In genomic region chr20:11451793-11452291, GRCh38 we compare ENCODE assay signal across 12 cellular contexts.
DNase-seq lines count a peak whose midpoint lies in the region; ATAC-seq, FAIRE-seq and TF ChIP-seq lines count a peak whose summit lies in the region.
"Had no signal": no experiment of that assay in that cellular context is flagged by ENCODE, and none has a peak within 500 bp of the region (broad histone marks: within the 10 kb centered on the region; RNA-seq: fewer than 3 reads in every experiment).

No MANE protein-coding gene starts in this region.

- no peaks in the 10 kb centered on the region for H3K36me3 ChIP-seq in endothelial cell of umbilical vein (ENCODE audit: control insufficient read depth in 2 of 2, extremely low read depth in 1 of 2, insufficient read depth in 2 of 2, low read length in 2 of 2)
- no peaks in the 10 kb centered on the region for H3K36me3 ChIP-seq in heart left ventricle
- H3K36me3 ChIP-seq: left ventricle myocardium inferior had no signal

- no peaks in the 10 kb centered on the region for H3K9me1 ChIP-seq in endothelial cell of umbilical vein (replicated peaks; ENCODE audit: control insufficient read depth, extremely low read depth, insufficient read depth, low read length)

- no peaks in the 10 kb centered on the region for H3K36me3 Mint-ChIP-seq in CD14-positive monocyte
- H3K36me3 Mint-ChIP-seq in nephron progenitor cell (ENCODE audit: low read depth) = peaks cover 6% of the 10 kb centered on the region
- H3K36me3 Mint-ChIP-seq in activated T-cell treated with anti-CD3 and anti-CD28 coated beads, Interleukin-2, amount 50 U/mL, for 24 hours (ENCODE audit: low read depth) = no peaks in the 10 kb centered on the region
- H3K36me3 Mint-ChIP-seq: activated naive CD4-positive, alpha-beta T cell treated with anti-CD3 and anti-CD28 coated beads, Interleukin-2, amount 10 ng/mL, durations not matched to agents 7 days and 5 days had no signal

- no peak overlapping the region for H3K4me3 Mint-ChIP-seq in CD14-positive monocyte
- H3K4me3 Mint-ChIP-seq in nephron progenitor cell = peak overlapping the region; percentile 46
- H3K4me3 Mint-ChIP-seq in activated T-cell treated with anti-CD3 and anti-CD28 coated beads, Interleukin-2, amount 50 U/mL, for 24 hours = no peak overlapping the region
- H3K4me3 Mint-ChIP-seq: activated CD4-positive, alpha-beta T cell treated with anti-CD3 and anti-CD28 coated beads for 36 hours; activated naive CD4-positive, alpha-beta T cell treated with anti-CD3 and anti-CD28 coated beads, Interleukin-2, amount 10 ng/mL, durations not matched to agents 7 days and 5 days; HFFc6 had no signal

- dilution Hi-C loops in endothelial cell of umbilical vein (cut with MboI; ENCODE audit: extremely low pct_ligation_motif_present, low sequenced_read_pairs) = no loop called here

- H3K79me2 ChIP-seq in endothelial cell of umbilical vein (ENCODE audit: control insufficient read depth, insufficient read depth, low read length) = no peaks in the 10 kb centered on the region

- H3K4me1 ChIP-seq in endothelial cell of umbilical vein (ENCODE audit: control insufficient read depth, extremely low read depth, insufficient read depth, low read length) (peaks cover 46% of the 10 kb centered on the region), heart left ventricle (peaks cover 0 to 15% (median 0%) of the 10 kb centered on the region in 12 donors)

- peak overlapping the region; percentile 18 to 87 (median 60) for H3K27ac Mint-ChIP-seq in CD14-positive monocyte
- peak overlapping the region; percentile 97 for H3K27ac Mint-ChIP-seq in nephron progenitor cell
- no peak overlapping the region for H3K27ac Mint-ChIP-seq in activated T-cell treated with anti-CD3 and anti-CD28 coated beads, Interleukin-2, amount 50 U/mL, for 24 hours
- H3K27ac Mint-ChIP-seq: activated CD4-positive, alpha-beta T cell treated with anti-CD3 and anti-CD28 coated beads for 36 hours; activated naive CD4-positive, alpha-beta T cell treated with anti-CD3 and anti-CD28 coated beads, Interleukin-2, amount 10 ng/mL, durations not matched to agents 7 days and 5 days; HFFc6 had no signal

- no peak overlapping the region for H3K9ac ChIP-seq in endothelial cell of umbilical vein (replicated peaks; ENCODE audit: extremely low read depth, insufficient read depth, low read length)

- peaks cover 0 to 1% (median 0%) of the 10 kb centered on the region in 3 donors for H3K27me3 Mint-ChIP-seq in CD14-positive monocyte (ENCODE audit: low read depth in 3 of 3)
- no peaks in the 10 kb centered on the region for H3K27me3 Mint-ChIP-seq in nephron progenitor cell (ENCODE audit: low read depth, poor library complexity)
- H3K27me3 Mint-ChIP-seq in activated T-cell treated with anti-CD3 and anti-CD28 coated beads, Interleukin-2, amount 50 U/mL, for 24 hours = no peaks in the 10 kb centered on the region
- H3K27me3 Mint-ChIP-seq: activated CD4-positive, alpha-beta T cell treated with anti-CD3 and anti-CD28 coated beads for 36 hours; activated naive CD4-positive, alpha-beta T cell treated with anti-CD3 and anti-CD28 coated beads, Interleukin-2, amount 10 ng/mL, durations not matched to agents 7 days and 5 days had no signal

- no peak for FAIRE-seq in endothelial cell of umbilical vein (lab: Jason Lieb, UNC)
- no peak for FAIRE-seq in GM19239 (lab: Jason Lieb, UNC)

- BruUV-seq in endothelial cell of umbilical vein (replicated peaks; lab: Mats Ljungman, UMichigan) = no TSS peak

- H3K9me3 Mint-ChIP-seq in CD14-positive monocyte (peaks cover 0 to 7% (median 3%) of the 10 kb centered on the region in 7 donors), nephron progenitor cell (peaks cover 9% of the 10 kb centered on the region)
- peaks cover 13% of the 10 kb centered on the region for H3K9me3 Mint-ChIP-seq in activated T-cell treated with anti-CD3 and anti-CD28 coated beads, Interleukin-2, amount 50 U/mL, for 24 hours
- H3K9me3 Mint-ChIP-seq: HFFc6 had no signal

- H3K9me3 ChIP-seq in endothelial cell of umbilical vein (replicated peaks; ENCODE audit: control insufficient read depth, insufficient read depth, low read length) = no peaks in the 10 kb centered on the region
- H3K9me3 ChIP-seq in heart left ventricle = no peaks in the 10 kb centered on the region
- H3K9me3 ChIP-seq: left ventricle myocardium inferior had no signal

- 44 to 51% (median 47%) methylated on average over 7 of the region's 7 CpGs for WGBS in heart left ventricle, 4 donors

- POLR2A ChIA-PET in endothelial cell of umbilical vein (lab: Charles Lee) = no interaction called here

- TF ChIP-seq CTCF in CD14-positive monocyte (IDR thresholded peaks at IDR 0.05) (no peak), endothelial cell of umbilical vein (IDR thresholded peaks at IDR 0.05; ENCODE audit: extremely low read depth in 1 of 2, insufficient read depth in 1 of 2, low read depth in 1 of 2, low read length in 2 of 2) (no peak), nephron progenitor cell (IDR thresholded peaks at IDR 0.05) (no peak), heart left ventricle (IDR thresholded peaks at IDR 0.05) (no peak)

- H3K4me1 Mint-ChIP-seq in CD14-positive monocyte (peaks cover 30% of the 10 kb centered on the region), nephron progenitor cell (peaks cover 59% of the 10 kb centered on the region)
- H3K4me1 Mint-ChIP-seq in activated T-cell treated with anti-CD3 and anti-CD28 coated beads, Interleukin-2, amount 50 U/mL, for 24 hours (ENCODE audit: low read depth) = no peaks in the 10 kb centered on the region
- H3K4me1 Mint-ChIP-seq: activated CD4-positive, alpha-beta T cell treated with anti-CD3 and anti-CD28 coated beads for 36 hours; activated naive CD4-positive, alpha-beta T cell treated with anti-CD3 and anti-CD28 coated beads, Interleukin-2, amount 10 ng/mL, durations not matched to agents 7 days and 5 days had no signal

- intact Hi-C loops in CD14-positive monocyte (cut with micrococcal nuclease) = no loop called here
- intact Hi-C loops in endothelial cell of umbilical vein (cut with micrococcal nuclease) = loop anchor here (10.0 kb wide), 4 partner anchors 237 to 1017 kb away; partner anchors contain the start of genes MKKS and SLX4IP
- intact Hi-C loops in heart left ventricle (cut with DNase I) = no loop called here

- H3K27ac ChIP-seq in endothelial cell of umbilical vein (ENCODE audit: insufficient read depth, low read depth, low read length) (no peak overlapping the region), heart left ventricle (peak overlapping the region in 2 of 12 donors; percentile 24 to 50)
- H3K27ac ChIP-seq: left ventricle myocardium inferior had no signal

- H2AFZ ChIP-seq in endothelial cell of umbilical vein (ENCODE audit: low read depth, low read length) = peak overlapping the region; percentile 43

- H3K27me3 ChIP-seq in endothelial cell of umbilical vein (ENCODE audit: control insufficient read depth in 2 of 2, insufficient read depth in 2 of 2, low read length in 2 of 2) (no peaks in the 10 kb centered on the region), heart left ventricle (no peaks in the 10 kb centered on the region)

- DNase-seq in CD14-positive monocyte (ENCODE audit: low spot score) (no peak), NCI-H446 (lab: John Stamatoyannopoulos, UW) (peak; percentile 68 to 86), endothelial cell of umbilical vein (ENCODE audit: low read depth, low spot score) (no peak), nephron progenitor cell (peak; percentile 4), heart left ventricle (no peak), DMS153 treated with DMSO at 0.1 percent for 48 hours (lab: John Stamatoyannopoulos, UW; ENCODE audit: unreplicated experiment) (no peak), GM19239 (ENCODE audit: insufficient read length, low spot score) (no peak)
- DNase-seq in activated T-cell treated with anti-CD3 and anti-CD28 coated beads, Interleukin-2, amount 50 U/mL, for 24 hours = no peak
- DNase-seq: activated CD4-positive, alpha-beta T cell treated with anti-CD3 and anti-CD28 coated beads for 36 hours; activated naive CD4-positive, alpha-beta T cell treated with anti-CD3 and anti-CD28 coated beads, Interleukin-2, amount 10 ng/mL, durations not matched to agents 7 days and 5 days; left ventricle myocardium inferior had no signal

- H3K4me3 ChIP-seq in endothelial cell of umbilical vein (replicated peaks in 1 of 3; ENCODE audit: insufficient read depth in 1 of 3, low read depth in 1 of 3, low read length in 3 of 3) = no peak overlapping the region
- no peak overlapping the region for H3K4me3 ChIP-seq in heart left ventricle
- H3K4me3 ChIP-seq: left ventricle myocardium inferior had no signal

- ATAC-seq in heart left ventricle = no peak
- ATAC-seq: activated CD4-positive, alpha-beta T cell treated with anti-CD3 and anti-CD28 coated beads for 36 hours had no signal

- CTCF ChIA-PET in endothelial cell of umbilical vein (lab: Charles Lee) = no interaction called here

- H4K20me1 ChIP-seq in endothelial cell of umbilical vein (replicated peaks; ENCODE audit: control insufficient read depth, extremely low read depth, insufficient read depth, low read length) = no peaks in the 10 kb centered on the region

- no peak overlapping the region for H3K4me2 ChIP-seq in endothelial cell of umbilical vein (ENCODE audit: insufficient read depth, low read length)

- TF ChIP-seq POLR2A in endothelial cell of umbilical vein (IDR thresholded peaks at IDR 0.05; ENCODE audit: low read depth, low read length) (no peak), heart left ventricle (IDR thresholded peaks at IDR 0.05) (no peak)

TF ChIP-seq in endothelial cell of umbilical vein, 7 proteins besides CTCF, POLR2A, EP300 and RAD21:
- TF ChIP-seq JUN (IDR thresholded peaks at IDR 0.05; ENCODE audit: borderline replicate concordance, insufficient read depth, insufficient read length, low read depth) (no peak), MYC (IDR thresholded peaks at IDR 0.05; ENCODE audit: low read depth, low read length) (no peak), GATA2 (IDR thresholded peaks at IDR 0.05; ENCODE audit: insufficient read depth, insufficient read length, low read depth, low read length) (no peak)

Comparison
In these comparisons a context has a peak if more than half of its experiments do, and no peak if none do; other contexts are left out.
1. DNase-seq: peak in NCI-H446 (2 of 2) and nephron progenitor cell (single experiment); none in CD14-positive monocyte (single experiment), endothelial cell of umbilical vein (single experiment), heart left ventricle (0 of 5), activated T-cell treated with anti-CD3 and anti-CD28 coated beads, Interleukin-2, amount 50 U/mL, for 24 hours (single experiment), DMS153 treated with DMSO at 0.1 percent for 48 hours (single experiment) and GM19239 (single experiment).